In the genomic region with DNA sequence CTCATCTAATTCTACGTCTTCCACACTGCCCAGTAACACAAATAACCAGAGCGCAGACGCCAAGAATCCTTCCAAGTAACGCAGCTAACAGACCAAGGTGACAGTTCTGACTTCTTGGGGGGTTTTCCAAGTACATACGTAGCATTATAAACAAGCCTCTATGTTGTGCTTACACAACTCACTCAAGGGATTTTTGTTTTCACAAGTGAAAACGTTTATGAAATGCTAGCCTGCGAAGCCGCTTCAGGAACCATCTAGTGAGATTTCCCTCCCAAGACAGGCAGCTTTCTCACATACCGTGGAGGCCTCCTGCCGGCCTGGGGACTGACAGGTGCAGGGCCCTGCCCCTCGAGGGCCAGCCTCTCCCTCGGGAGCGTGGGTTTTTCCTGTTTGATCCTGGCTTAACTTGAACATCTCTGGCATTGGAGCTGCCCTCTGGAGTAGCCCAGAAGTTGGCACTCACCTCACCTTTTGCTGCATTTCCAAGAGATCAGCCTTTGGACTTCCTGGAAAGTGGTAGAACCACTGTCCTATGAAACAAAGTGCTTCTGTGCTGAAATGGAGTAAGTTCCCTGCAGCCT, we compare ENCODE assay signal across 10 cellular contexts.
A peak's percentile ranks its signal among the peaks of the same experiment; 100 is the strongest.
DNase-seq lines count a peak whose midpoint lies in the region; ATAC-seq and TF ChIP-seq lines count a peak whose summit lies in the region.
"Had no signal": no experiment of that assay in that cellular context is flagged by ENCODE, and none has a peak within 500 bp of the region (broad histone marks: within the 10 kb centered on the region; RNA-seq: fewer than 3 reads in every experiment).

No MANE protein-coding gene starts in this region.

- H3K27ac ChIP-seq in endodermal cell (ENCODE audit: low read depth, low read length) = no peak overlapping the region

- 82 to 83% methylated on average over 9 to 13 of the region's 13 CpGs for WGBS in endodermal cell (ENCODE audit: insufficient coverage in 1 of 2, insufficient read length in 1 of 2), 2 experiments

- no peaks in the 10 kb centered on the region for H3K27me3 Mint-ChIP-seq in endodermal cell (ENCODE audit: insufficient read depth)
- H3K27me3 Mint-ChIP-seq: activated naive CD8-positive, alpha-beta T cell treated with anti-CD3 and anti-CD28 coated beads, Interleukin-2, amount 10 ng/mL, durations not matched to agents 7 days and 5 days had no signal

- peaks cover 12% of the 10 kb centered on the region for H3K36me3 Mint-ChIP-seq in endodermal cell (ENCODE audit: low read depth)
- H3K36me3 Mint-ChIP-seq: activated naive CD8-positive, alpha-beta T cell treated with anti-CD3 and anti-CD28 coated beads, Interleukin-2, amount 10 ng/mL, durations not matched to agents 7 days and 5 days had no signal

- peaks cover 13% of the 10 kb centered on the region for H3K4me1 Mint-ChIP-seq in endodermal cell

- TF ChIP-seq CTCF in GM12874 (IDR thresholded peaks at IDR 0.05; ENCODE audit: insufficient read depth, low read depth, low read length) = 0 out of 2 replicates have a peak, but pooled peaks have one; percentile 10
- no peak for TF ChIP-seq CTCF in endodermal cell (conservative IDR thresholded peaks at IDR 0.05)

- DNase-seq in endodermal cell (peak; percentile 67), NCI-H2081 treated with DMSO at 0.1 percent for 48 hours (lab: John Stamatoyannopoulos, UW) (no peak), anterior cingulate cortex (lab: John Stamatoyannopoulos, UW) (no peak), mesenteric fat pad (ENCODE audit: low spot score) (no peak), GOT3 (lab: John Stamatoyannopoulos, UW) (no peak)
- DNase-seq: activated naive CD8-positive, alpha-beta T cell treated with anti-CD3 and anti-CD28 coated beads, Interleukin-2, amount 10 ng/mL, durations not matched to agents 7 days and 5 days had no signal

- H3K4me3 Mint-ChIP-seq in endodermal cell = no peak overlapping the region
- H3K4me3 Mint-ChIP-seq: activated naive CD8-positive, alpha-beta T cell treated with anti-CD3 and anti-CD28 coated beads, Interleukin-2, amount 10 ng/mL, durations not matched to agents 7 days and 5 days; CD8-positive, alpha-beta T cell had no signal

- no peaks in the 10 kb centered on the region for H3K9me3 Mint-ChIP-seq in endodermal cell
- H3K9me3 Mint-ChIP-seq: activated naive CD8-positive, alpha-beta T cell treated with anti-CD3 and anti-CD28 coated beads, Interleukin-2, amount 10 ng/mL, durations not matched to agents 7 days and 5 days; CD8-positive, alpha-beta T cell had no signal

- H3K4me3 ChIP-seq in endodermal cell (ENCODE audit: low read length) = no peak overlapping the region

- H3K4me1 ChIP-seq in endodermal cell (ENCODE audit: control insufficient read depth, insufficient read depth, low read length) = no peaks in the 10 kb centered on the region

- no peak overlapping the region for H3K9ac ChIP-seq in endodermal cell (ENCODE audit: extremely low read depth, low read length, poor library complexity, severe bottlenecking)

- peaks cover 6% of the 10 kb centered on the region for H3K36me3 ChIP-seq in endodermal cell (ENCODE audit: control insufficient read depth, insufficient read depth, low read length)

- no peaks in the 10 kb centered on the region for H3K27me3 ChIP-seq in endodermal cell (ENCODE audit: control insufficient read depth, insufficient read depth, low read length, poor library complexity, severe bottlenecking)

- no peak overlapping the region for H3K27ac Mint-ChIP-seq in endodermal cell
- H3K27ac Mint-ChIP-seq: activated naive CD8-positive, alpha-beta T cell treated with anti-CD3 and anti-CD28 coated beads, Interleukin-2, amount 10 ng/mL, durations not matched to agents 7 days and 5 days; CD8-positive, alpha-beta T cell had no signal

- no peaks in the 10 kb centered on the region for H3K9me3 ChIP-seq in endodermal cell (ENCODE audit: control insufficient read depth, low read length)

- peak; percentile 42 for ATAC-seq in GM21360 (IDR thresholded peaks at IDR 0.05; ENCODE audit: unreplicated experiment)
- peak; percentile 48 for ATAC-seq in HG03175 (IDR thresholded peaks at IDR 0.05; ENCODE audit: unreplicated experiment)
- ATAC-seq: CD8-positive, alpha-beta T cell had no signal
